ENCODE assay signal across 13 cellular contexts in genomic region chr6:75213732-75214131, GRCh38. TPM values are rescaled to one million over a fixed set of nuclear protein-coding genes. Genes with fewer than 3 reads are reported as not detected.
DNase-seq lines count a peak whose midpoint lies in the region; ATAC-seq and TF ChIP-seq lines count a peak whose summit lies in the region.
"Had no signal": no experiment of that assay in that cellular context is flagged by ENCODE, and none has a peak within 500 bp of the region (broad histone marks: within the 10 kb centered on the region; RNA-seq: fewer than 3 reads in every experiment).

No MANE protein-coding gene starts in this region.

- intact Hi-C loops in MCF 10A (cut with micrococcal nuclease) = no loop called here

- peak; percentile 47 for ATAC-seq in GM19395 (IDR thresholded peaks at IDR 0.05; ENCODE audit: unreplicated experiment)
- ATAC-seq in HG03565 (IDR thresholded peaks at IDR 0.05; ENCODE audit: unreplicated experiment) = peak; percentile 58
- ATAC-seq: activated CD4-positive, CD25-positive, alpha-beta regulatory T cell treated with anti-CD3 and anti-CD28 coated beads, Interleukin-2, amount 50 U/mL, for 24 hours had no signal

- BruUV-seq in MCF 10A (replicated peaks; lab: Mats Ljungman, UMichigan) = no TSS peak

- CTCF ChIA-PET in MCF 10A (lab: Yijun Ruan, JAX) = interaction anchor here (0.6 to 1.0 kb wide), 6 partner anchors 11 to 1480 kb away, joined by 3 to 4 read pairs (median 4); no protein-coding TSS in a partner anchor

- DNase-seq in fibroblast of the aortic adventitia (ENCODE audit: low read depth) = no peak
- DNase-seq in MCF 10A (ENCODE audit: unreplicated experiment) = no peak
- DNase-seq in iPS-NIHi7 (ENCODE audit: extremely low spot score) = no peak
- DNase-seq in KBM-7 = no peak
- DNase-seq: CD8-positive, alpha-beta memory T cell; left ventricle myocardium superior; NCI-H2081; SK-N-SH had no signal

- TF ChIP-seq CTCF in GM12873 (IDR thresholded peaks at IDR 0.05; ENCODE audit: insufficient read depth, low read depth, low read length, missing control alignments) = peak; percentile 33
- TF ChIP-seq CTCF in fibroblast of the aortic adventitia (IDR thresholded peaks at IDR 0.05; ENCODE audit: insufficient read depth, low read length) = peak; percentile 1
- TF ChIP-seq CTCF in MCF 10A (IDR thresholded peaks at IDR 0.05; ENCODE audit: unreplicated experiment) = no peak

- peaks cover 10% of the 10 kb centered on the region for H3K4me1 Mint-ChIP-seq in MCF 10A (ENCODE audit: insufficient read depth, unreplicated experiment)

- no peak overlapping the region for H3K27ac Mint-ChIP-seq in MCF 10A (ENCODE audit: low read depth, unreplicated experiment)
- H3K27ac Mint-ChIP-seq: IgD-negative memory B cell had no signal

- no peak overlapping the region for H3K4me3 ChIP-seq in fibroblast of the aortic adventitia (ENCODE audit: low read depth, low read length)

- no peak overlapping the region for H3K4me3 Mint-ChIP-seq in MCF 10A (ENCODE audit: unreplicated experiment)
- H3K4me3 Mint-ChIP-seq: CD8-positive, alpha-beta memory T cell; IgD-negative memory B cell had no signal

- no peaks in the 10 kb centered on the region for H3K36me3 Mint-ChIP-seq in MCF 10A (ENCODE audit: insufficient read depth, unreplicated experiment)
- H3K36me3 Mint-ChIP-seq: CD8-positive, alpha-beta memory T cell; IgD-negative memory B cell had no signal

- no peaks in the 10 kb centered on the region for H3K9me3 Mint-ChIP-seq in MCF 10A (ENCODE audit: unreplicated experiment)
- H3K9me3 Mint-ChIP-seq: CD8-positive, alpha-beta memory T cell; IgD-negative memory B cell had no signal

- POLR2A ChIA-PET in MCF 10A (lab: Yijun Ruan, JAX) = no interaction called here

- in situ Hi-C loops in KBM-7 (cut with MboI; ENCODE audit: low pct_unique_long_range_greater_than_20kb, low sequenced_read_pairs) = no loop called here

- peaks cover 8% of the 10 kb centered on the region for H3K27me3 Mint-ChIP-seq in MCF 10A (ENCODE audit: insufficient read depth, unreplicated experiment)

RNA-seq across cellular contexts. Expression of gene COL12A1, which starts 7.9 kb away (rescaled TPM):
- total RNA-seq in fibroblast of the aortic adventitia (ENCODE audit: low replicate concordance) (139 and 342 TPM in 2 replicates), MCF 10A (2022) (110 and 136 TPM in 2 replicates)
- total RNA-seq: CD8-positive, alpha-beta memory T cell had no signal

RNA-seq across cellular contexts. Expression of gene COX7A2, which starts 29.9 kb away (rescaled TPM):
- total RNA-seq in fibroblast of the aortic adventitia (ENCODE audit: low replicate concordance) (34.1 and 197 TPM in 2 replicates), MCF 10A (2022) (316 and 375 TPM in 2 replicates)
